ENCODE assay signal across 13 cellular contexts in genomic region chr12:6957151-6957701, GRCh38. TPM values are rescaled to one million over a fixed set of nuclear protein-coding genes. Genes with fewer than 3 reads are reported as not detected.
DNase-seq lines count a peak whose midpoint lies in the region; ATAC-seq, FAIRE-seq and TF ChIP-seq lines count a peak whose summit lies in the region.
"Had no signal": no experiment of that assay in that cellular context is flagged by ENCODE, and none has a peak within 500 bp of the region (broad histone marks: within the 10 kb centered on the region; RNA-seq: fewer than 3 reads in every experiment).

No MANE protein-coding gene starts in this region.

- WGBS in right cardiac atrium = 86% methylated on average over 20 of the region's 20 CpGs
- WGBS in esophagus squamous epithelium, 2 donors = 71 to 80% methylated on average over 13 to 14 of the region's 20 CpGs

- no peak overlapping the region for H3K4me3 Mint-ChIP-seq in WTC11
- no peak overlapping the region for H3K4me3 Mint-ChIP-seq in HFFc6

- no peaks in the 10 kb centered on the region for H3K9me3 Mint-ChIP-seq in WTC11
- no peaks in the 10 kb centered on the region for H3K9me3 Mint-ChIP-seq in HFFc6

- TF ChIP-seq CTCF in WTC11 (IDR thresholded peaks at IDR 0.05) (no peak), HFFc6 (IDR thresholded peaks at IDR 0.05) (no peak), esophagus squamous epithelium (IDR thresholded peaks at IDR 0.05) (no peak)

- H3K36me3 Mint-ChIP-seq in WTC11 (no peaks in the 10 kb centered on the region), HFFc6 (ENCODE audit: low read depth) (no peaks in the 10 kb centered on the region)

- peak in 2 of 3 donors; percentile 51 to 54 for DNase-seq in right cardiac atrium
- DNase-seq in left cardiac atrium = no peak
- no peak for DNase-seq in WTC11 (ENCODE audit: low spot score)
- peak; percentile 43 for DNase-seq in myocyte (ENCODE audit: low read depth)
- DNase-seq in urothelium cell line (ENCODE audit: low spot score) = no peak
- no peak for DNase-seq in HFFc6
- DNase-seq in esophagus squamous epithelium (lab: John Stamatoyannopoulos, UW) = no peak
- DNase-seq: AML-193; erythroblast; NCI-H446 treated with DMSO at 0.1 percent for 48 hours; stimulated activated CD4-positive, alpha-beta T cell treated with anti-CD3 and anti-CD28 coated beads, Interleukin-4, amount 100 ng/mL, for 1 hour had no signal

- peaks cover 41% of the 10 kb centered on the region for H3K4me1 Mint-ChIP-seq in WTC11
- H3K4me1 Mint-ChIP-seq in HFFc6 (ENCODE audit: low read depth) = peaks cover 23% of the 10 kb centered on the region

- no peak overlapping the region for H3K4me3 ChIP-seq in right cardiac atrium (ENCODE audit: low read length)
- no peak overlapping the region for H3K4me3 ChIP-seq in esophagus squamous epithelium
- H3K4me3 ChIP-seq: psoas muscle had no signal

- H3K27ac Mint-ChIP-seq in WTC11 = peak overlapping the region; percentile 46; the same call in 1 of the 2 replicates
- H3K27ac Mint-ChIP-seq in HFFc6 = no peak overlapping the region

- no peaks in the 10 kb centered on the region for H3K27me3 Mint-ChIP-seq in WTC11 (ENCODE audit: low read depth)
- peaks cover 2% of the 10 kb centered on the region for H3K27me3 Mint-ChIP-seq in HFFc6 (ENCODE audit: insufficient read depth)

- H3K4me1 ChIP-seq in right cardiac atrium (ENCODE audit: control insufficient read depth, insufficient read depth, low read length) (peaks cover 2% of the 10 kb centered on the region), esophagus squamous epithelium (peaks cover 31 to 87% (median 53%) of the 10 kb centered on the region in 3 donors)

- POLR2A ChIA-PET in WTC11 (lab: Charles Lee) = interaction anchor here (0.6 to 2.6 kb wide), 3 partner anchors 11 to 235 kb away, joined by 8 to 13 read pairs (median 11); partner anchors contain the start of genes C12orf57 and RNU7-1

- intact Hi-C loops in right cardiac atrium (cut with DNase I) = loop anchor here in 1 of 4 donors (10.0 kb wide), 1 partner anchor 148 kb away; the partner anchor contains the start of gene C1RL
- intact Hi-C loops in left cardiac atrium (cut with DNase I) = no loop called here
- intact Hi-C loops in esophagus squamous epithelium (cut with DNase I) = no loop called here

- H3K27ac ChIP-seq in right cardiac atrium (ENCODE audit: low read length) (no peak overlapping the region), esophagus squamous epithelium (peak overlapping the region in 2 of 4 donors; percentile 78 to 95)
- H3K27ac ChIP-seq: psoas muscle had no signal

- H3K36me3 ChIP-seq in esophagus squamous epithelium = peaks cover 0 to 34% (median 0%) of the 10 kb centered on the region in 3 donors

- H3K27me3 ChIP-seq in right cardiac atrium (ENCODE audit: control insufficient read depth, insufficient read depth) (no peaks in the 10 kb centered on the region), esophagus squamous epithelium (no peaks in the 10 kb centered on the region)

- CTCF ChIA-PET in WTC11 (lab: Charles Lee) = interaction anchor here (1.0 to 9.7 kb wide), 2 partner anchors 12 to 13 kb away, joined by 3 to 296 read pairs; partner anchors contain the start of genes C12orf57 and RNU7-1

- H3K9me3 ChIP-seq in right cardiac atrium (ENCODE audit: control insufficient read depth, low read length) = no peaks in the 10 kb centered on the region
- H3K9me3 ChIP-seq in esophagus squamous epithelium = no peaks in the 10 kb centered on the region
- H3K9me3 ChIP-seq: psoas muscle had no signal

- no peak for TF ChIP-seq POLR2A in esophagus squamous epithelium (IDR thresholded peaks at IDR 0.05)

- ATAC-seq in right cardiac atrium (no peak), left cardiac atrium (no peak), WTC11 (no peak), GM19395 (IDR thresholded peaks at IDR 0.05; ENCODE audit: unreplicated experiment) (no peak)
- ATAC-seq: psoas muscle had no signal

- peak; percentile 53 for FAIRE-seq in urothelium cell line (lab: Jason Lieb, UNC)

TF ChIP-seq in WTC11, 78 proteins besides CTCF, POLR2A, EP300 and RAD21:
- no peak for TF ChIP-seq CBFB (CRISPR knock-in tag; IDR thresholded peaks at IDR 0.05; ENCODE audit: low read depth)

RNA-seq across cellular contexts. Expression of gene PTPN6, which starts 6.1 kb away (rescaled TPM):
- total RNA-seq in right cardiac atrium (10 to 100 TPM in 2 of 4 donors, 1 to 10 TPM in 2; 7.7 to 12.1 (median 9.3) TPM), left cardiac atrium (10 to 100 TPM; 13.0 to 18.9 TPM), WTC11 (2021) (27.1 to 34.7 TPM (median 34.5 TPM) in 3 replicates), myocyte (1.5 TPM in 1 of 2 replicates, not detected in the other), esophagus squamous epithelium (10 to 100 TPM; 11.0 to 29.7 (median 21.5) TPM)
- polyA plus RNA-seq in right cardiac atrium = 5.9 TPM
- polyA plus RNA-seq in myocyte (2012) = 0.76 TPM
- not detected for total RNA-seq in HFFc6 (2021; fragmentation: NEBNext Ultra II Directional; extraction: Animal tissue kit (Norgen Biotek cat#: 25700))

RNA-seq across cellular contexts. Expression of gene PHB2, which starts 13.2 kb away (rescaled TPM):
- total RNA-seq in right cardiac atrium = 100 to 1,000 TPM; 137 to 159 (median 142) TPM
- polyA plus RNA-seq in right cardiac atrium = 127 TPM
- total RNA-seq in left cardiac atrium = 100 to 1,000 TPM; 117 to 157 TPM
- total RNA-seq in WTC11 (2021) = 350 to 397 TPM (median 352 TPM) in 3 replicates
- total RNA-seq in myocyte = 222 and 275 TPM in 2 replicates
- polyA plus RNA-seq in myocyte (2012) = 163 TPM
- 100 to 1,000 TPM; 160 to 198 (median 182) TPM for total RNA-seq in HFFc6 (2021; fragmentation: NEBNext Ultra II Directional; extraction: Animal tissue kit (Norgen Biotek cat#: 25700))
- 100 to 1,000 TPM; 127 to 259 (median 241) TPM for total RNA-seq in esophagus squamous epithelium

RNA-seq across cellular contexts. Expression of gene C12orf57, which starts 13.4 kb away (rescaled TPM):
- total RNA-seq in right cardiac atrium (100 to 1,000 TPM; 262 to 339 (median 272) TPM), left cardiac atrium (100 to 1,000 TPM; 249 to 282 TPM), WTC11 (2021) (158 to 181 TPM (median 172 TPM) in 3 replicates), myocyte (116 and 166 TPM in 2 replicates), esophagus squamous epithelium (100 to 1,000 TPM; 110 to 377 (median 156) TPM)
- polyA plus RNA-seq in right cardiac atrium = 441 TPM
- 196 TPM for polyA plus RNA-seq in myocyte (2012)
- total RNA-seq in HFFc6 (2021; fragmentation: NEBNext Ultra II Directional; extraction: Animal tissue kit (Norgen Biotek cat#: 25700)) = 100 to 1,000 TPM; 115 to 131 (median 123) TPM

RNA-seq across cellular contexts. Expression of gene EMG1, which starts 13.5 kb away (rescaled TPM):
- total RNA-seq in right cardiac atrium = 10 to 100 TPM; 33.7 to 40.2 (median 38.1) TPM
- polyA plus RNA-seq in right cardiac atrium = 26.0 TPM
- 10 to 100 TPM; 34.4 to 36.6 TPM for total RNA-seq in left cardiac atrium
- 59.3 to 78.6 TPM (median 59.8 TPM) in 3 replicates for total RNA-seq in WTC11 (2021)
- 33.3 and 52.3 TPM in 2 replicates for total RNA-seq in myocyte
- 50.7 TPM for polyA plus RNA-seq in myocyte (2012)
- total RNA-seq in HFFc6 (2021; fragmentation: NEBNext Ultra II Directional; extraction: Animal tissue kit (Norgen Biotek cat#: 25700)) = 10 to 100 TPM; 64.9 to 83.7 (median 75.6) TPM
- total RNA-seq in esophagus squamous epithelium = 10 to 100 TPM; 16.1 to 39.5 (median 36.2) TPM

RNA-seq across cellular contexts. Expression of gene RNU7-1, which starts 13.6 kb away (rescaled TPM):
- not detected for total RNA-seq in right cardiac atrium
- not detected for polyA plus RNA-seq in right cardiac atrium
- total RNA-seq in left cardiac atrium = not detected
- total RNA-seq in WTC11 (2021) = not detected in 3 replicates
- not detected in 2 replicates for total RNA-seq in myocyte
- polyA plus RNA-seq in myocyte (2012) = not detected
- total RNA-seq in HFFc6 (2021; fragmentation: NEBNext Ultra II Directional; extraction: Animal tissue kit (Norgen Biotek cat#: 25700)) = not detected
- not detected for total RNA-seq in esophagus squamous epithelium
- total RNA-seq: psoas muscle had no signal
- polyA plus RNA-seq: psoas muscle had no signal

Comparison
In these comparisons a context has a peak if more than half of its experiments do, and no peak if none do; other contexts are left out.
1. DNase-seq: peak in right cardiac atrium (2 of 3) and myocyte (single experiment); none in left cardiac atrium (single experiment), WTC11 (single experiment), urothelium cell line (single experiment), HFFc6 (single experiment) and esophagus squamous epithelium (single experiment).